Comparison of ENCODE assay signal across 12 cellular contexts in genomic region chr1:219792337-219793021, GRCh38.
DNase-seq lines count a peak whose midpoint lies in the region; ATAC-seq and TF ChIP-seq lines count a peak whose summit lies in the region.
"Had no signal": no experiment of that assay in that cellular context is flagged by ENCODE, and none has a peak within 500 bp of the region (broad histone marks: within the 10 kb centered on the region; RNA-seq: fewer than 3 reads in every experiment).

No MANE protein-coding gene starts in this region.

- H3K36me3 ChIP-seq in right atrium auricular region, result no peaks in the 10 kb centered on the region
- H3K36me3 ChIP-seq: BLaER1 had no signal

- no peaks in the 10 kb centered on the region for H3K9me3 ChIP-seq in right atrium auricular region
- H3K9me3 ChIP-seq: BLaER1 had no signal

- DNase-seq in Right ventricle myocardium superior (no peak), right atrium auricular region (ENCODE audit: low spot score) (no peak), T1000 (lab: John Stamatoyannopoulos, UW) (peak; percentile 26), foreskin fibroblast (peak; percentile 86 to 95), NCI-H128 (lab: John Stamatoyannopoulos, UW; ENCODE audit: unreplicated experiment) (no peak), NCI-H187 treated with DMSO at 0.1 percent for 48 hours (lab: John Stamatoyannopoulos, UW) (no peak)
- DNase-seq: activated CD8-positive, alpha-beta memory T cell treated with anti-CD3 and anti-CD28 coated beads, Interleukin-2, amount 50 U/mL, for 48 hours; activated naive CD8-positive, alpha-beta T cell treated with anti-CD3 and anti-CD28 coated beads, Interleukin-2, amount 50 U/mL, for 24 hours; trophoblast cell had no signal

- H3K4me3 ChIP-seq in right atrium auricular region (no peak overlapping the region), foreskin fibroblast (ENCODE audit: low read depth in 1 of 2, low read length in 2 of 2) (peak overlapping the region in 1 of 2 donors; percentile 1)
- H3K4me3 ChIP-seq: BLaER1 had no signal

- no peaks in the 10 kb centered on the region for H3K27me3 ChIP-seq in right atrium auricular region
- H3K27me3 ChIP-seq: BLaER1 had no signal

- TF ChIP-seq CTCF in right atrium auricular region (IDR thresholded peaks at IDR 0.05) (no peak), foreskin fibroblast (IDR thresholded peaks at IDR 0.05; ENCODE audit: low read depth, low read length) (no peak)

- peak; percentile 81 for ATAC-seq in Right ventricle myocardium superior (ENCODE audit: poor library complexity)
- ATAC-seq in GM19035 (IDR thresholded peaks at IDR 0.05; ENCODE audit: unreplicated experiment), result no peak
- ATAC-seq in GM18867 (IDR thresholded peaks at IDR 0.05; ENCODE audit: unreplicated experiment), result no peak
- ATAC-seq: activated naive CD8-positive, alpha-beta T cell treated with anti-CD3 and anti-CD28 coated beads, Interleukin-2, amount 50 U/mL, for 24 hours had no signal

- H3K4me1 ChIP-seq in right atrium auricular region, result peaks cover 0 to 20% of the 10 kb centered on the region in 2 donors

- peak overlapping the region in 1 of 2 donors; percentile 45 for H3K27ac ChIP-seq in right atrium auricular region
- H3K27ac ChIP-seq: BLaER1 had no signal

- intact Hi-C loops in Right ventricle myocardium superior (cut with DNase I), result no loop called here

Comparison
In these comparisons a context has a peak if more than half of its experiments do, and no peak if none do; other contexts are left out.
1. DNase-seq: peak in T1000 (single experiment) and foreskin fibroblast (2 of 2); none in Right ventricle myocardium superior (single experiment), right atrium auricular region (single experiment), NCI-H128 (single experiment) and NCI-H187 treated with DMSO at 0.1 percent for 48 hours (single experiment).